Comparison of ENCODE assay signal across 1 cellular context in the genomic region with DNA sequence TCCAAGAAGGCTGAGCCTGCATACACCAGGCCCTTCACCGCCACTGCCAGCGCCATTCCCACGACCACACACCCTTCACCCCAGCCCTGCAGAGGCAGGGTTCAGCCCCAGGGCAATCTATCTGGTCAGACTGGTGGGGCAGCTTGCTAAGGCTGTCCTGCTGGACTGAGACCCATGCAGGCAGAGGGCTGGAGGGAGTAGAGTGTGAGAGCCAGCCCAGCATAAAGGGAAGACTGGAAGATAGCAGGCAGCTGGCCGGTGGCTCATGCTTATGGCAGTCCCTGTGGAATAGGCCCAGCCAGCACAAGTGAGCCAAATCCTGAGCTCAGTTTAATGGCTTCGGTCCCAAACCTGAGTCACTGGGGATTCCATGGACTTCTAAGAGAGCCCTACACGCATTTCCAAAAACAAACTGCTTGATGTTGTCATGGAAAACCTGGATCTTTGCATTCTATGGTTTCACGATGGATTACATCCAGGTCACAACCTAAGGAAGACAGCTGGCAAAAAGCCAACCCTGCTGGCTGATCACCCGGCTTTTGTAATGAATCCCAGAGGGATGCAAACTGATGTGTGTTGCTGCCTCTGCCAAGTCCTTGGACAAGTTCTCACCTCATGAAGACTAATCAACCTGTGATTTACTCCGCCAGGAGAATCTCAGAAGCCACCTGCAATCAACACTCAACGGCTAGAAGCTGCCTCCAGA.
A peak's percentile ranks its signal among the peaks of the same experiment; 100 is the strongest.
TF ChIP-seq lines count a peak whose summit lies in the region.

No MANE protein-coding gene starts in this region.

TF ChIP-seq in SK-N-SH, 30 proteins besides CTCF, POLR2A, EP300 and RAD21 (continued from another document):
- TF ChIP-seq, protein P1, sequence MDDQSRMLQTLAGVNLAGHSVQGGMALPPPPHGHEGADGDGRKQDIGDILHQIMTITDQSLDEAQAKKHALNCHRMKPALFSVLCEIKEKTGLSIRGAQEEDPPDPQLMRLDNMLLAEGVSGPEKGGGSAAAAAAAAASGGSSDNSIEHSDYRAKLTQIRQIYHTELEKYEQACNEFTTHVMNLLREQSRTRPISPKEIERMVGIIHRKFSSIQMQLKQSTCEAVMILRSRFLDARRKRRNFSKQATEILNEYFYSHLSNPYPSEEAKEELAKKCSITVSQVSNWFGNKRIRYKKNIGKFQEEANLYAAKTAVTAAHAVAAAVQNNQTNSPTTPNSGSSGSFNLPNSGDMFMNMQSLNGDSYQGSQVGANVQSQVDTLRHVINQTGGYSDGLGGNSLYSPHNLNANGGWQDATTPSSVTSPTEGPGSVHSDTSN (IDR thresholded peaks at IDR 0.05), result peak; percentile 82; the same call in 1 of the 2 replicates
- TF ChIP-seq SMC3 (IDR thresholded peaks at IDR 0.05; ENCODE audit: low read depth, low read length) (no peak), CHD2 (IDR thresholded peaks at IDR 0.05; ENCODE audit: low read length, partially characterized antibody) (no peak), MXI1 (IDR thresholded peaks at IDR 0.05; ENCODE audit: low read depth, low read length) (peak; percentile 59; the same call in 1 of the 2 replicates), TCF12 (IDR thresholded peaks at IDR 0.05) (peak; percentile 90), NFIC (IDR thresholded peaks at IDR 0.05; ENCODE audit: borderline replicate concordance) (peak; percentile 99), RXRA (IDR thresholded peaks at IDR 0.05; ENCODE audit: borderline replicate concordance, low read depth) (peak; percentile 80; the same call in 1 of the 2 replicates), ELF1 (IDR thresholded peaks at IDR 0.05) (no peak)
- TF ChIP-seq, protein P2, sequence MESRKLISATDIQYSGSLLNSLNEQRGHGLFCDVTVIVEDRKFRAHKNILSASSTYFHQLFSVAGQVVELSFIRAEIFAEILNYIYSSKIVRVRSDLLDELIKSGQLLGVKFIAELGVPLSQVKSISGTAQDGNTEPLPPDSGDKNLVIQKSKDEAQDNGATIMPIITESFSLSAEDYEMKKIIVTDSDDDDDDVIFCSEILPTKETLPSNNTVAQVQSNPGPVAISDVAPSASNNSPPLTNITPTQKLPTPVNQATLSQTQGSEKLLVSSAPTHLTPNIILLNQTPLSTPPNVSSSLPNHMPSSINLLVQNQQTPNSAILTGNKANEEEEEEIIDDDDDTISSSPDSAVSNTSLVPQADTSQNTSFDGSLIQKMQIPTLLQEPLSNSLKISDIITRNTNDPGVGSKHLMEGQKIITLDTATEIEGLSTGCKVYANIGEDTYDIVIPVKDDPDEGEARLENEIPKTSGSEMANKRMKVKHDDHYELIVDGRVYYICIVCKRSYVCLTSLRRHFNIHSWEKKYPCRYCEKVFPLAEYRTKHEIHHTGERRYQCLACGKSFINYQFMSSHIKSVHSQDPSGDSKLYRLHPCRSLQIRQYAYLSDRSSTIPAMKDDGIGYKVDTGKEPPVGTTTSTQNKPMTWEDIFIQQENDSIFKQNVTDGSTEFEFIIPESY (IDR thresholded peaks at IDR 0.05; ENCODE audit: borderline replicate concordance, low read depth), result peak; percentile 86
- TF ChIP-seq, protein P3, sequence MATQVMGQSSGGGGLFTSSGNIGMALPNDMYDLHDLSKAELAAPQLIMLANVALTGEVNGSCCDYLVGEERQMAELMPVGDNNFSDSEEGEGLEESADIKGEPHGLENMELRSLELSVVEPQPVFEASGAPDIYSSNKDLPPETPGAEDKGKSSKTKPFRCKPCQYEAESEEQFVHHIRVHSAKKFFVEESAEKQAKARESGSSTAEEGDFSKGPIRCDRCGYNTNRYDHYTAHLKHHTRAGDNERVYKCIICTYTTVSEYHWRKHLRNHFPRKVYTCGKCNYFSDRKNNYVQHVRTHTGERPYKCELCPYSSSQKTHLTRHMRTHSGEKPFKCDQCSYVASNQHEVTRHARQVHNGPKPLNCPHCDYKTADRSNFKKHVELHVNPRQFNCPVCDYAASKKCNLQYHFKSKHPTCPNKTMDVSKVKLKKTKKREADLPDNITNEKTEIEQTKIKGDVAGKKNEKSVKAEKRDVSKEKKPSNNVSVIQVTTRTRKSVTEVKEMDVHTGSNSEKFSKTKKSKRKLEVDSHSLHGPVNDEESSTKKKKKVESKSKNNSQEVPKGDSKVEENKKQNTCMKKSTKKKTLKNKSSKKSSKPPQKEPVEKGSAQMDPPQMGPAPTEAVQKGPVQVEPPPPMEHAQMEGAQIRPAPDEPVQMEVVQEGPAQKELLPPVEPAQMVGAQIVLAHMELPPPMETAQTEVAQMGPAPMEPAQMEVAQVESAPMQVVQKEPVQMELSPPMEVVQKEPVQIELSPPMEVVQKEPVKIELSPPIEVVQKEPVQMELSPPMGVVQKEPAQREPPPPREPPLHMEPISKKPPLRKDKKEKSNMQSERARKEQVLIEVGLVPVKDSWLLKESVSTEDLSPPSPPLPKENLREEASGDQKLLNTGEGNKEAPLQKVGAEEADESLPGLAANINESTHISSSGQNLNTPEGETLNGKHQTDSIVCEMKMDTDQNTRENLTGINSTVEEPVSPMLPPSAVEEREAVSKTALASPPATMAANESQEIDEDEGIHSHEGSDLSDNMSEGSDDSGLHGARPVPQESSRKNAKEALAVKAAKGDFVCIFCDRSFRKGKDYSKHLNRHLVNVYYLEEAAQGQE (IDR thresholded peaks at IDR 0.05; ENCODE audit: low read depth, low read length), result peak; percentile 70; the same call in 1 of the 2 replicates
- TF ChIP-seq, protein P4, sequence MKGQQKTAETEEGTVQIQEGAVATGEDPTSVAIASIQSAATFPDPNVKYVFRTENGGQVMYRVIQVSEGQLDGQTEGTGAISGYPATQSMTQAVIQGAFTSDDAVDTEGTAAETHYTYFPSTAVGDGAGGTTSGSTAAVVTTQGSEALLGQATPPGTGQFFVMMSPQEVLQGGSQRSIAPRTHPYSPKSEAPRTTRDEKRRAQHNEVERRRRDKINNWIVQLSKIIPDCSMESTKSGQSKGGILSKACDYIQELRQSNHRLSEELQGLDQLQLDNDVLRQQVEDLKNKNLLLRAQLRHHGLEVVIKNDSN (IDR thresholded peaks at IDR 0.05; ENCODE audit: borderline replicate concordance, low read depth), result no peak
